Comparison of ENCODE assay signal across 8 cellular contexts in genomic region chr11:109853156-109853776, GRCh38.
DNase-seq lines count a peak whose midpoint lies in the region; ATAC-seq and TF ChIP-seq lines count a peak whose summit lies in the region.

No MANE protein-coding gene starts in this region.

- H3F3A ChIP-seq in DOHH2 (ENCODE audit: control insufficient read depth, insufficient read depth): no peaks in the 10 kb centered on the region

- H3K4me2 ChIP-seq in DOHH2 (ENCODE audit: low read length): no peak overlapping the region

- no peaks in the 10 kb centered on the region for H3K27me3 Mint-ChIP-seq in CD8-positive, alpha-beta T cell (ENCODE audit: low read depth)

- no peaks in the 10 kb centered on the region for H3K4me1 ChIP-seq in DOHH2 (ENCODE audit: control insufficient read depth, low read length)
- no peaks in the 10 kb centered on the region for H3K4me1 ChIP-seq in CD8-positive, alpha-beta T cell (ENCODE audit: insufficient read depth, low read length)

- ATAC-seq in GM19468 (IDR thresholded peaks at IDR 0.05; ENCODE audit: extremely low read depth, unreplicated experiment) (peak; percentile 31), GM21526 (IDR thresholded peaks at IDR 0.05; ENCODE audit: low FRiP score, unreplicated experiment) (no peak)
- no peak for ATAC-seq in CD8-positive, alpha-beta T cell

- H3K36me3 ChIP-seq in DOHH2 (ENCODE audit: control insufficient read depth, low read length): no peaks in the 10 kb centered on the region
- no peaks in the 10 kb centered on the region for H3K36me3 ChIP-seq in CD8-positive, alpha-beta T cell (ENCODE audit: insufficient read depth, low read length)

- H3K27ac Mint-ChIP-seq in CD8-positive, alpha-beta T cell: no peak overlapping the region

- H3K9me3 Mint-ChIP-seq in CD8-positive, alpha-beta T cell: no peaks in the 10 kb centered on the region

- H3K79me2 ChIP-seq in DOHH2 (ENCODE audit: control insufficient read depth, low read length): no peaks in the 10 kb centered on the region

- POLR2A ChIA-PET in CD8-positive, alpha-beta T cell (lab: Charles Lee): no interaction called here

- no peak overlapping the region for H3K27ac ChIP-seq in DOHH2 (ENCODE audit: low read depth, low read length)
- H3K27ac ChIP-seq in CD8-positive, alpha-beta T cell (ENCODE audit: low read depth, low read length): no peak overlapping the region

- no peaks in the 10 kb centered on the region for H4K20me1 ChIP-seq in DOHH2 (ENCODE audit: control insufficient read depth, insufficient read depth, low read depth, low read length)

- no peaks in the 10 kb centered on the region for H3K9me2 ChIP-seq in DOHH2 (replicated peaks; ENCODE audit: control insufficient read depth, low read length)

- no peak overlapping the region for H3K4me3 ChIP-seq in DOHH2 (ENCODE audit: low read length)
- H3K4me3 ChIP-seq in CD8-positive, alpha-beta T cell (ENCODE audit: low read depth, low read length): no peak overlapping the region

- intact Hi-C loops in CD8-positive, alpha-beta T cell (cut with DNase I, micrococcal nuclease): no loop called here

- peak; percentile 20 for DNase-seq in HS-27A (ENCODE audit: low read depth)
- DNase-seq in RPMI8226: peak; percentile 41
- DNase-seq in germinal center (ENCODE audit: low spot score): peak; percentile 2
- no peak for DNase-seq in CD8-positive, alpha-beta T cell
- no peak for DNase-seq in NCI-H345 treated with DMSO at 0.1 percent for 48 hours (lab: John Stamatoyannopoulos, UW; ENCODE audit: unreplicated experiment)

- no peaks in the 10 kb centered on the region for H3K36me3 Mint-ChIP-seq in CD8-positive, alpha-beta T cell

- no peaks in the 10 kb centered on the region for H3K9me3 ChIP-seq in DOHH2 (ENCODE audit: control insufficient read depth, insufficient read depth, low read length)
- H3K9me3 ChIP-seq in CD8-positive, alpha-beta T cell (ENCODE audit: low read length): no peaks in the 10 kb centered on the region

- CTCF ChIA-PET in CD8-positive, alpha-beta T cell (lab: Charles Lee): no interaction called here

- no peaks in the 10 kb centered on the region for H3K4me1 Mint-ChIP-seq in CD8-positive, alpha-beta T cell (ENCODE audit: low read depth)

- peak; percentile 61 for TF ChIP-seq CTCF in DOHH2 (IDR thresholded peaks at IDR 0.05; ENCODE audit: low read depth, low read length, poor library complexity, severe bottlenecking)
- no peak for TF ChIP-seq CTCF in CD8-positive, alpha-beta T cell (IDR thresholded peaks at IDR 0.05)

- H3K4me3 Mint-ChIP-seq in CD8-positive, alpha-beta T cell: no peak overlapping the region

- H3K27me3 ChIP-seq in DOHH2 (ENCODE audit: control insufficient read depth, low read length): no peaks in the 10 kb centered on the region
- H3K27me3 ChIP-seq in CD8-positive, alpha-beta T cell (ENCODE audit: insufficient read depth, low read length): no peaks in the 10 kb centered on the region

Comparison
In these comparisons a context has a peak if more than half of its experiments do, and no peak if none do; other contexts are left out.
1. DNase-seq: peak in HS-27A (single experiment), RPMI8226 (single experiment) and germinal center (single experiment); none in CD8-positive, alpha-beta T cell (0 of 7) and NCI-H345 treated with DMSO at 0.1 percent for 48 hours (single experiment).